Comparison of ENCODE assay signal across 11 cellular contexts in the genomic region with DNA sequence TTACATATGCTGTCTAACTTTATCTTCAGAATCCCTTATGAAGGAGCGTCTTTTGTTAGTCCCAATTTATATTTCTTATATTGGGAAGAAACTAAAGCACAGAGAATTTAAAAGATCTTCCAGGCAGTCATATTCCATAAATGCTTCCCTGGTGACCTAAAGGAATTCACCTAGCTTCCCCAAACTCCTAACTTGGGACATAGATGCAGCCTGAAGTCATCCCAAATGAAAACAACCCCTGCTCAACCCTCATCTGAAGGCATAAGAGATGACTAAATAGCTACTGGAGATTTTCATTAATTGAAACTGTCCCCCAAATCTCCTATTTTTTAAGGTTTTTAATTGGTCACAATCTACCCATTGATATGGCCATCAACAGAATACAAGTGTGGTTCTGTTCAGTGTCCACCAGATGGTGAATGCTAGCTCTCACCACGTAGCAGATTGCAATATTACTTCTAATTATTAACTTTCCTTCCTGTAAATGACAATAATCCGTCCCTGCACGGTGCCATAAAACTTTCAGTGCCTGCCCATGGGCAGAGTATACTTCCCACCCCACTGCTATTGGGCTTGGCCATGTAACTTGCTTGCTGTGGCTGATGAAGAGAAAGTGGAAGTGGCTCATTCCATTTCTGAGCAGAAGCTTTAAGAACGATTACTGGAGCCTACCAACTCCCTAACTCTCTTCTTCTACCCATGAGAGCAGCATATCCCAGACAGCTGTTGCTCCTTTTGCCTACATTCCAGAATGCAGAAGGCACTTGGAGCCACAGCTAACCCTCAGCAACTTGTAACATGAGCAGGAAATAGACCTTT. TPM values are rescaled to one million over a fixed set of nuclear protein-coding genes. Genes with fewer than 3 reads are reported as not detected.
DNase-seq lines count a peak whose midpoint lies in the region; ATAC-seq and TF ChIP-seq lines count a peak whose summit lies in the region.
"Had no signal": no experiment of that assay in that cellular context is flagged by ENCODE, and none has a peak within 500 bp of the region (broad histone marks: within the 10 kb centered on the region; RNA-seq: fewer than 3 reads in every experiment).

No MANE protein-coding gene starts in this region.

- no peak overlapping the region for H3K4me3 Mint-ChIP-seq in effector memory CD8-positive, alpha-beta T cell
- H3K4me3 Mint-ChIP-seq: activated naive CD8-positive, alpha-beta T cell; naive thymus-derived CD8-positive, alpha-beta T cell had no signal

- H3K79me2 ChIP-seq in ACC112 (ENCODE audit: control insufficient read depth, insufficient read depth, low read length, unreplicated experiment) = no peaks in the 10 kb centered on the region
- no peaks in the 10 kb centered on the region for H3K79me2 ChIP-seq in PC-9 (ENCODE audit: low read depth)

- peak overlapping the region; percentile 23; the same call in 1 of the 2 replicates for H3K4me2 ChIP-seq in PC-9

- TF ChIP-seq CTCF in PC-9 (conservative IDR thresholded peaks at IDR 0.05) (no peak), tibial nerve (IDR thresholded peaks at IDR 0.05) (no peak)

- no peaks in the 10 kb centered on the region for H3K36me3 Mint-ChIP-seq in effector memory CD8-positive, alpha-beta T cell (ENCODE audit: insufficient read depth)
- H3K36me3 Mint-ChIP-seq: activated naive CD8-positive, alpha-beta T cell; naive thymus-derived CD8-positive, alpha-beta T cell had no signal

- DNase-seq in PC-9 (no peak), tibial nerve (ENCODE audit: low spot score in 2 of 2) (no peak), mucosa of gallbladder (ENCODE audit: low spot score) (no peak)
- DNase-seq in effector memory CD8-positive, alpha-beta T cell = no peak
- DNase-seq: naive thymus-derived CD8-positive, alpha-beta T cell; NCI-H524 treated with DMSO at 0.1 percent for 48 hours had no signal

- no peaks in the 10 kb centered on the region for H4K20me1 ChIP-seq in PC-9 (ENCODE audit: insufficient read depth)

- H3K4me1 Mint-ChIP-seq in effector memory CD8-positive, alpha-beta T cell (ENCODE audit: low read depth in 2 of 2) = no peaks in the 10 kb centered on the region
- H3K4me1 Mint-ChIP-seq: naive thymus-derived CD8-positive, alpha-beta T cell had no signal

- 54 to 69% methylated on average over 5 of the region's 5 CpGs for WGBS in tibial nerve, 2 donors

- H2AFZ ChIP-seq in ACC112 (ENCODE audit: low read length, unreplicated experiment) (peak overlapping the region; percentile 17), PC-9 (peak overlapping the region; percentile 40; the same call in 1 of the 2 replicates)

- H3K9me3 Mint-ChIP-seq in effector memory CD8-positive, alpha-beta T cell = no peaks in the 10 kb centered on the region
- H3K9me3 Mint-ChIP-seq: naive thymus-derived CD8-positive, alpha-beta T cell had no signal

- no peaks in the 10 kb centered on the region for H3F3A ChIP-seq in PC-9 (ENCODE audit: insufficient read depth, low read depth)

- ATAC-seq in GM19455 (IDR thresholded peaks at IDR 0.05; ENCODE audit: unreplicated experiment) (peak; percentile 39), HG02852 (IDR thresholded peaks at IDR 0.05; ENCODE audit: unreplicated experiment) (no peak)
- no peak for ATAC-seq in effector memory CD8-positive, alpha-beta T cell (replicated peaks)
- ATAC-seq: naive thymus-derived CD8-positive, alpha-beta T cell had no signal

- TF ChIP-seq POLR2A in tibial nerve (IDR thresholded peaks at IDR 0.05) = no peak

- peak overlapping the region; percentile 65; the same call in 1 of the 2 replicates for H3K9ac ChIP-seq in iPS-20b (ENCODE audit: low read depth, low read length)

- no peak overlapping the region for H3K27ac Mint-ChIP-seq in effector memory CD8-positive, alpha-beta T cell
- H3K27ac Mint-ChIP-seq: activated naive CD8-positive, alpha-beta T cell; naive thymus-derived CD8-positive, alpha-beta T cell had no signal

- POLR2A ChIA-PET in PC-9 (lab: Charles Lee; ENCODE audit: unreplicated experiment) = interaction anchor here (0.6 kb wide), 1 partner anchor 264 kb away, joined by 3 read pairs; no protein-coding TSS in a partner anchor

- intact Hi-C loops in PC-9 (cut with micrococcal nuclease; ENCODE audit: unreplicated experiment) = no loop called here

- H3K36me3 ChIP-seq in ACC112 (ENCODE audit: insufficient read depth, low read length) (0 out of 2 replicates have a peak, but pooled peaks cover 3% of the 10 kb centered on the region), PC-9 (ENCODE audit: low read depth) (no peaks in the 10 kb centered on the region), iPS-20b (ENCODE audit: insufficient read depth, low read depth, low read length) (no peaks in the 10 kb centered on the region), tibial nerve (no peaks in the 10 kb centered on the region)

- H3K9me2 ChIP-seq in PC-9 (ENCODE audit: insufficient read depth) = no peaks in the 10 kb centered on the region

- peaks cover 0 to 5% of the 10 kb centered on the region in 2 donors for H3K27me3 Mint-ChIP-seq in effector memory CD8-positive, alpha-beta T cell

- peak overlapping the region; percentile 27; the same call in 1 of the 2 replicates for H3K4me3 ChIP-seq in ACC112 (ENCODE audit: low read depth, low read length)
- no peak overlapping the region for H3K4me3 ChIP-seq in PC-9
- H3K4me3 ChIP-seq in iPS-20b (ENCODE audit: low read length) = peak overlapping the region; percentile 47
- no peak overlapping the region for H3K4me3 ChIP-seq in tibial nerve

- no peak overlapping the region for H3K27ac ChIP-seq in ACC112 (ENCODE audit: low read depth, low read length)
- no peak overlapping the region for H3K27ac ChIP-seq in PC-9
- peak overlapping the region; percentile 73 for H3K27ac ChIP-seq in iPS-20b (ENCODE audit: low read length)
- peak overlapping the region in 1 of 4 donors; percentile 76 for H3K27ac ChIP-seq in tibial nerve

- H3K27me3 ChIP-seq in ACC112 (ENCODE audit: insufficient read depth, low read length) (no peaks in the 10 kb centered on the region), PC-9 (ENCODE audit: insufficient read depth, low read depth) (peaks cover 42% of the 10 kb centered on the region), iPS-20b (ENCODE audit: insufficient read depth, low read length) (no peaks in the 10 kb centered on the region), tibial nerve (no peaks in the 10 kb centered on the region)

- CTCF ChIA-PET in PC-9 (lab: Charles Lee) = no interaction called here

- BruUV-seq in PC-9 (replicated peaks; lab: Mats Ljungman, UMichigan) = no TSS peak

- TF ChIP-seq EP300 in tibial nerve (IDR thresholded peaks at IDR 0.05) = no peak

- H3K4me1 ChIP-seq in ACC112 (ENCODE audit: control insufficient read depth, insufficient read depth, low read length, unreplicated experiment) (peaks cover 10% of the 10 kb centered on the region), PC-9 (replicated peaks; ENCODE audit: insufficient read depth) (no peaks in the 10 kb centered on the region), iPS-20b (ENCODE audit: insufficient read depth, low read length) (peaks cover 25% of the 10 kb centered on the region), tibial nerve (no peaks in the 10 kb centered on the region)

- no peaks in the 10 kb centered on the region for H3K9me3 ChIP-seq in PC-9 (ENCODE audit: insufficient read depth, low read depth)
- H3K9me3 ChIP-seq in iPS-20b (ENCODE audit: insufficient read depth, low read depth, low read length) = no peaks in the 10 kb centered on the region
- no peaks in the 10 kb centered on the region for H3K9me3 ChIP-seq in tibial nerve

RNA-seq across cellular contexts. Expression of gene PRUNE2, which starts 18.7 kb away (rescaled TPM):
- total RNA-seq in PC-9 (2021) = 0.20 TPM in 1 of 2 replicates, not detected in the other
- total RNA-seq in tibial nerve = 10 to 100 TPM; 23.2 to 50.4 (median 24.2) TPM
- total RNA-seq in mucosa of gallbladder = 91.7 TPM
- total RNA-seq: naive thymus-derived CD8-positive, alpha-beta T cell had no signal

Comparison
In these comparisons a context has a peak if more than half of its experiments do, and no peak if none do; other contexts are left out.
1. H3K4me3 ChIP-seq: peak in ACC112 (single experiment) and iPS-20b (single experiment); none in PC-9 (single experiment) and tibial nerve (0 of 4).
2. RNA of gene PRUNE2, which starts 18.7 kb away (total RNA-seq): 91.7 TPM in mucosa of gallbladder (single experiment) and 23.2 to 50.4 TPM in tibial nerve; 0.20 TPM in PC-9; every median in the first group is over 10 times any median in the second.